Comparison of ENCODE assay signal across 8 cellular contexts in the genomic region with DNA sequence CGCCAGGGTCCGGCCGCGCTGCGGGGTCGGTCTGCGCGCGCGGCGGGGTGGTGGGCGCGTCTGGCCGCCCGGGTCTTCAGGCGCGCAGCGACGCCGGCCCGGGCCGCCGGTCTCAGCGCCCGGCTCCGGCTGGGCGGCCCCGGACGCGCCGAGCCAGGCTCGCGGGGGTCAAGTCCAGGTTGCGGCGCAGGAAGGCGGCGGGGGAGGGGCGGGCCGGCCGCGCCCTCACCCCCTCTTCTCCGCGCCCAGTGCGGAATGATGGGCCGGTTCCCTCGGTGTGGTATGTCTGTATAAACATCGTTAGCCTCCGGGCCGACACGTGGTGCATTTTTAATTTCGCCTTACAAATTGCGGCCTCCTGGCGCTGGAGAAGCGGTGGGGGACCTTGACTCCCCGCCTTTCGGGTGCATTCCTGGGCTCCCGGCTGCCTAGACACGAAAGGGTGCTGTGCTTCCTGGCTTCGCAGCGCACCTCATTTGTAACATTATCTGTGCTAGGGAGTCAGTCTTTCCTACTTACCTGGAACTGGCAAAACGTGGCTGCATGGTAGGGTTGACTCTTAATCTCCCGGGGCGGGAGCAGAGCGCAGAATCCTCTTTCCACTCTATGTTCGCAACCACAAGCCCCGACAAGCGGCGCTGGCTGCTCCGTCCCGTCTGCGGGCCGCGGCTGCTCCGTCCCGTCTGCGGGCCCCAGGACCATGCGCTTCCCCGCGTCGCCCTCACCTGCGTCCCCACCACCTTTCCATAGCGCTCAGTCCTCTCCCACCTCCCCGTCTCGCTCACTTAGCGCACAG.
DNase-seq lines count a peak whose midpoint lies in the region; ATAC-seq and TF ChIP-seq lines count a peak whose summit lies in the region.

No MANE protein-coding gene starts in this region.

- intact Hi-C loops in ascending aorta (cut with DNase I): loop anchor here (1.0 to 5.0 kb wide), 7 partner anchors 61 to 584 kb away; partner anchors contain the start of genes GATA6 and RBBP8

- H3K36me3 ChIP-seq in HUES48 (ENCODE audit: control insufficient read depth, insufficient read depth, low read length): no peaks in the 10 kb centered on the region
- no peaks in the 10 kb centered on the region for H3K36me3 ChIP-seq in ascending aorta

- no peak overlapping the region for H3K9ac ChIP-seq in HUES48 (ENCODE audit: low read depth, low read length)

- peak in 1 of 2 donors; percentile 83 for DNase-seq in ascending aorta (ENCODE audit: low spot score in 2 of 2)
- peak; percentile 71 for DNase-seq in iPS-NIHi11 (ENCODE audit: low spot score)
- DNase-seq in stimulated activated effector memory CD8-positive, alpha-beta T cell treated with anti-CD3 and anti-CD28 coated beads, Interleukin-12 subunit alpha, Interleukin-12 subunit beta, amount 100 ng/mL, for 72 hours (ENCODE audit: low spot score in 2 of 2): no peak
- DNase-seq in CD1c-positive myeloid dendritic cell (ENCODE audit: extremely low spot score): no peak
- DNase-seq in kidney glomerular epithelial cell (lab: John Stamatoyannopoulos, UW): no peak

- TF ChIP-seq CTCF in ascending aorta (IDR thresholded peaks at IDR 0.05): no peak

- no peaks in the 10 kb centered on the region for H3K9me3 Mint-ChIP-seq in stimulated activated effector memory CD8-positive, alpha-beta T cell treated with anti-CD3 and anti-CD28 coated beads, Interleukin-12 subunit alpha, Interleukin-12 subunit beta, amount 100 ng/mL, for 72 hours

- H3K27ac ChIP-seq in HUES48 (ENCODE audit: low read depth, low read length) (no peak overlapping the region), ascending aorta (peak overlapping the region; percentile 93 to 97)

- H3K4me1 ChIP-seq in HUES48 (ENCODE audit: control insufficient read depth, insufficient read depth, low read length): peaks cover 27% of the 10 kb centered on the region
- peaks cover 7 to 21% of the 10 kb centered on the region in 2 donors for H3K4me1 ChIP-seq in ascending aorta

- peak overlapping the region; percentile 73 for H3K4me3 Mint-ChIP-seq in stimulated activated effector memory CD8-positive, alpha-beta T cell treated with anti-CD3 and anti-CD28 coated beads, Interleukin-12 subunit alpha, Interleukin-12 subunit beta, amount 100 ng/mL, for 72 hours

- H3K4me3 ChIP-seq in HUES48 (ENCODE audit: low read depth, low read length) (peak overlapping the region; percentile 58), ascending aorta (peak overlapping the region; percentile 54 to 66)

- peaks cover 46% of the 10 kb centered on the region for H3K4me1 Mint-ChIP-seq in stimulated activated effector memory CD8-positive, alpha-beta T cell treated with anti-CD3 and anti-CD28 coated beads, Interleukin-12 subunit alpha, Interleukin-12 subunit beta, amount 100 ng/mL, for 72 hours

- peak; percentile 20 for ATAC-seq in stimulated activated effector memory CD8-positive, alpha-beta T cell treated with anti-CD3 and anti-CD28 coated beads, Interleukin-12 subunit alpha, Interleukin-12 subunit beta, amount 100 ng/mL, for 72 hours
- ATAC-seq in GM19023 (IDR thresholded peaks at IDR 0.05; ENCODE audit: unreplicated experiment) (no peak), GM19351 (IDR thresholded peaks at IDR 0.05; ENCODE audit: unreplicated experiment) (no peak)

- peak overlapping the region; percentile 90 for H3K27ac Mint-ChIP-seq in stimulated activated effector memory CD8-positive, alpha-beta T cell treated with anti-CD3 and anti-CD28 coated beads, Interleukin-12 subunit alpha, Interleukin-12 subunit beta, amount 100 ng/mL, for 72 hours

- H3K9me3 ChIP-seq in HUES48 (ENCODE audit: control insufficient read depth, insufficient read depth, low read length) (no peaks in the 10 kb centered on the region), ascending aorta (no peaks in the 10 kb centered on the region)

- H3K27me3 ChIP-seq in HUES48 (ENCODE audit: control insufficient read depth, insufficient read depth, low read length) (peaks cover 90% of the 10 kb centered on the region), ascending aorta (no peaks in the 10 kb centered on the region)

- H3K36me3 Mint-ChIP-seq in stimulated activated effector memory CD8-positive, alpha-beta T cell treated with anti-CD3 and anti-CD28 coated beads, Interleukin-12 subunit alpha, Interleukin-12 subunit beta, amount 100 ng/mL, for 72 hours: no peaks in the 10 kb centered on the region
